Comparison of ENCODE assay signal across 1 cellular context in genomic region chr17:49788443-49789277, GRCh38.
TF ChIP-seq lines count a peak whose summit lies in the region.

Gene KAT7, plus strand, starts transcription at chr17:49788681. Its CDS starts 154 bp downstream, at chr17:49788835.

TF ChIP-seq in HepG2, 621 proteins besides CTCF, POLR2A, EP300 and RAD21 (continued from another document and continues in another):
- TF ChIP-seq PRDM10 (CRISPR knock-in tag; IDR thresholded peaks at IDR 0.05; ENCODE audit: low read depth) = peak; percentile 90
- no peak for TF ChIP-seq ZNF432 (CRISPR knock-in tag; IDR thresholded peaks at IDR 0.05; ENCODE audit: borderline replicate concordance)
- peak; percentile 27 for TF ChIP-seq ZEB1 (IDR thresholded peaks at IDR 0.05; ENCODE audit: insufficient replicate concordance, low read depth)
- TF ChIP-seq PAXIP1 (CRISPR knock-in tag; conservative IDR thresholded peaks at IDR 0.05) = peak; percentile 44
- TF ChIP-seq SIX4 (CRISPR knock-in tag; IDR thresholded peaks at IDR 0.05) = peak; percentile 38; the same call in 1 of the 2 replicates
- TF ChIP-seq PRDM4 (CRISPR knock-in tag; IDR thresholded peaks at IDR 0.05; ENCODE audit: borderline replicate concordance) = 0 out of 2 replicates have a peak, but pooled peaks have one; percentile 28
- no peak for TF ChIP-seq TMF1 (CRISPR knock-in tag; IDR thresholded peaks at IDR 0.05; ENCODE audit: low read depth)
- peak; percentile 67; the same call in 1 of the 2 replicates for TF ChIP-seq ZNF414 (CRISPR knock-in tag; IDR thresholded peaks at IDR 0.05)
- TF ChIP-seq ZFAT (CRISPR knock-in tag; conservative IDR thresholded peaks at IDR 0.05) = no peak
- TF ChIP-seq SRF (IDR thresholded peaks at IDR 0.05; ENCODE audit: low read depth, low read length) = no peak; the same call in 1 of the 2 replicates
- TF ChIP-seq MED8 (CRISPR knock-in tag; IDR thresholded peaks at IDR 0.05; ENCODE audit: insufficient replicate concordance) = no peak
- TF ChIP-seq ZNF350 (CRISPR knock-in tag; IDR thresholded peaks at IDR 0.05; ENCODE audit: borderline replicate concordance, low read depth) = peak; percentile 94
- TF ChIP-seq ZNF792 (CRISPR knock-in tag; IDR thresholded peaks at IDR 0.05) = peak; percentile 58; the same call in 1 of the 2 replicates
- peak; percentile 98 for TF ChIP-seq ATF1 (CRISPR knock-in tag; IDR thresholded peaks at IDR 0.05)
- TF ChIP-seq CREB1 (IDR thresholded peaks at IDR 0.05) = peak; percentile 97
- peak; percentile 98 for TF ChIP-seq CREB1 (CRISPR knock-in tag; IDR thresholded peaks at IDR 0.05)
- peak; percentile 98 for TF ChIP-seq ZNF891 (CRISPR knock-in tag; IDR thresholded peaks at IDR 0.05)
- TF ChIP-seq STAT6 (CRISPR knock-in tag; IDR thresholded peaks at IDR 0.05; ENCODE audit: borderline replicate concordance) = no peak; the same call in 1 of the 2 replicates
- peak; percentile 65 for TF ChIP-seq ISL2 (CRISPR knock-in tag; IDR thresholded peaks at IDR 0.05)
- no peak; the same call in 1 of the 2 replicates for TF ChIP-seq RERE (CRISPR knock-in tag; IDR thresholded peaks at IDR 0.05; ENCODE audit: low read depth)
- no peak for TF ChIP-seq SYNCRIP (IDR thresholded peaks at IDR 0.05; ENCODE audit: insufficient read depth, low read depth, low read length)
- no peak; the same call in 1 of the 2 replicates for TF ChIP-seq STAT5B (CRISPR knock-in tag; IDR thresholded peaks at IDR 0.05)
- TF ChIP-seq MBNL3 (CRISPR knock-in tag; conservative IDR thresholded peaks at IDR 0.05) = no peak
- peak; percentile 100 for TF ChIP-seq THAP9 (CRISPR knock-in tag; IDR thresholded peaks at IDR 0.05; ENCODE audit: borderline replicate concordance)
- peak; percentile 84 for TF ChIP-seq USF2 (IDR thresholded peaks at IDR 0.05; ENCODE audit: low read depth, low read length)
- peak; percentile 95 for TF ChIP-seq USF2 (CRISPR knock-in tag; IDR thresholded peaks at IDR 0.05; ENCODE audit: borderline replicate concordance)
- TF ChIP-seq RNF2 (conservative IDR thresholded peaks at IDR 0.05; ENCODE audit: low read depth) = peak; percentile 54; the same call in 1 of the 2 replicates
- no peak for TF ChIP-seq ARID2 (CRISPR knock-in tag; IDR thresholded peaks at IDR 0.05; ENCODE audit: borderline replicate concordance)
